In the genomic region with DNA sequence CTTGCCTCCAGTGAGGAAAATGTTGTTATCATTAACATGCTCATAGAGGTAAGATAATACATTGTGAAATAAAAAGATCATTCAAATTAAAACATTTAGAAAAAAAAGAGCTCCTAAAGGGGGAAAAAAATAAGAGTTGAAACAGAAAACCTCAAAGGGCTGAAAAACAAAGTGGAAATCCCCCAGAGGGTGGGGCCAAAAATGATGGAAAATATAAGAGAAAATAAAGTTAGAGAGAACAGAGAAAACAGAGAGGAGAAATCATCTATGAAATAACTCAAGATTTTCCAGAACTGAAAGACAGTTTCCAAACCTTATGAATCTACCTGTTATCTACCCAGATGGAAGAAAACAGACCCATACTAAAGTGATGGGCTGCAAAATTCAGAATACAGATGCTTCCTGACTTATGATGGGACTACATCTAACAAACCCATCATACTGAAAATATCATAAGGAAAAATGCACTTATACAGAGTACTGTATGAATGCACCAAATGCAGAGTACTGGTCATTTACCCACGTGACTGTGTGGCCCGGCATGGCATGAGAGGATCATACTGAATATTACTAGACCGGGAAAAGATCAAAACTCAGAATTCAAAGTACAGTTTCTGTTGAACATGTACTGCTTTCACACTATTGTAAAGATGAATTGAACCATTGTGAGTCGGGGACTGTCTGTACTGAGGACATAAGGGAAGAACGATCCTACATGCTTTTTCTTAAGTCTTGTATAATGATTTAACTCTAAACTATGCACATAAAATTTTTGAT, we compare ENCODE assay signal across 10 cellular contexts. TPM values are rescaled to one million over a fixed set of nuclear protein-coding genes. Genes with fewer than 3 reads are reported as not detected.
DNase-seq lines count a peak whose midpoint lies in the region; ATAC-seq and TF ChIP-seq lines count a peak whose summit lies in the region.
"Had no signal": no experiment of that assay in that cellular context is flagged by ENCODE, and none has a peak within 500 bp of the region (broad histone marks: within the 10 kb centered on the region; RNA-seq: fewer than 3 reads in every experiment).

No MANE protein-coding gene starts in this region.

- CTCF ChIA-PET in SK-N-SH (lab: Yijun Ruan, JAX) = no interaction called here

- peaks cover 65% of the 10 kb centered on the region for H3K79me2 ChIP-seq in SK-N-SH (ENCODE audit: insufficient read depth)

- no peak overlapping the region for H2AFZ ChIP-seq in SK-N-SH (ENCODE audit: low read depth)

- peaks cover 31% of the 10 kb centered on the region for H3K36me3 Mint-ChIP-seq in progenitor cell of endocrine pancreas (ENCODE audit: insufficient read depth)

- no peak for ATAC-seq in SK-N-SH treated with all-trans-retinoic acid at 6 μM for 48 hours
- ATAC-seq: pancreas had no signal

- POLR2A ChIA-PET in SK-N-SH (lab: Yijun Ruan, JAX) = no interaction called here

- TF ChIP-seq CTCF in SK-N-SH (IDR thresholded peaks at IDR 0.05) (no peak), progenitor cell of endocrine pancreas (IDR thresholded peaks at IDR 0.05; ENCODE audit: unreplicated experiment) (no peak)

- no peak overlapping the region for H3K27ac ChIP-seq in SK-N-SH (ENCODE audit: low read depth in 2 of 2, low read length in 1 of 2)
- no peak overlapping the region for H3K27ac ChIP-seq in SK-N-MC
- H3K27ac ChIP-seq: 22Rv1, pancreas had no signal

- H3K27me3 Mint-ChIP-seq in progenitor cell of endocrine pancreas = peaks cover 4% of the 10 kb centered on the region

- no peak for TF ChIP-seq EP300 in SK-N-SH (IDR thresholded peaks at IDR 0.05; ENCODE audit: borderline replicate concordance in 1 of 2, low read depth in 1 of 2, low read length in 1 of 2)

- WGBS in SK-N-SH (ENCODE audit: low lambda C conversion rate) = 83% methylated on average over 5 of the region's 5 CpGs

- H3K9me3 ChIP-seq in SK-N-SH (no peaks in the 10 kb centered on the region), SK-N-MC (ENCODE audit: low read depth, low read length) (no peaks in the 10 kb centered on the region), endocrine pancreas (ENCODE audit: control insufficient read depth, low read length) (no peaks in the 10 kb centered on the region)
- H3K9me3 ChIP-seq: pancreas had no signal

- peak overlapping the region in 1 of 2 experiments; percentile 25; a peak in 1 of 4 replicates for H3K4me3 ChIP-seq in SK-N-SH (ENCODE audit: low read depth in 2 of 2, low read length in 1 of 2)
- peak overlapping the region; percentile 71 for H3K4me3 ChIP-seq in SK-N-MC
- peak overlapping the region; percentile 41 for H3K4me3 ChIP-seq in endocrine pancreas (ENCODE audit: control insufficient read depth, insufficient read depth, low read length)

- H3K36me3 ChIP-seq in SK-N-SH (replicated peaks in 1 of 2; ENCODE audit: control insufficient read depth in 1 of 2, insufficient read depth in 2 of 2, low read length in 1 of 2) = peaks cover 33 to 39% of the 10 kb centered on the region in 2 experiments
- peaks cover 73% of the 10 kb centered on the region for H3K36me3 ChIP-seq in SK-N-MC (ENCODE audit: insufficient read depth, low read length)
- H3K36me3 ChIP-seq in endocrine pancreas (ENCODE audit: control insufficient read depth, insufficient read depth, low read length) = no peaks in the 10 kb centered on the region

- H3K4me1 Mint-ChIP-seq in progenitor cell of endocrine pancreas (ENCODE audit: low read depth) = peaks cover 54% of the 10 kb centered on the region

- H3K9me2 ChIP-seq in SK-N-SH = no peaks in the 10 kb centered on the region

- DNase-seq in SK-N-SH (no peak), SK-N-MC (ENCODE audit: low read depth, low spot score) (no peak), progenitor cell of endocrine pancreas (ENCODE audit: low spot score, unreplicated experiment) (no peak), NCI-H146 (lab: John Stamatoyannopoulos, UW) (no peak), HuH-7 (ENCODE audit: low spot score) (no peak), amniotic stem cell (lab: John Stamatoyannopoulos, UW) (no peak)
- DNase-seq: pancreas had no signal

- H3K4me2 ChIP-seq in SK-N-SH = peak overlapping the region; percentile 56; the same call in 1 of the 2 replicates

- peaks cover 4% of the 10 kb centered on the region for H3F3A ChIP-seq in SK-N-SH (replicated peaks; ENCODE audit: insufficient read depth)

- no peaks in the 10 kb centered on the region for H3K27me3 ChIP-seq in SK-N-SH (ENCODE audit: insufficient read depth)
- H3K27me3 ChIP-seq in endocrine pancreas (ENCODE audit: control insufficient read depth, insufficient read depth, low read length) = no peaks in the 10 kb centered on the region
- H3K27me3 ChIP-seq: pancreas had no signal

- H3K9ac ChIP-seq in SK-N-SH (no peak overlapping the region), SK-N-MC (ENCODE audit: insufficient read length) (peak overlapping the region; percentile 43), endocrine pancreas (ENCODE audit: control insufficient read depth, insufficient read depth, low read length) (no peak overlapping the region)

- H3K9me3 Mint-ChIP-seq in progenitor cell of endocrine pancreas (ENCODE audit: low read depth) = no peaks in the 10 kb centered on the region

- no peak for TF ChIP-seq RAD21 in SK-N-SH (IDR thresholded peaks at IDR 0.05; ENCODE audit: low read length)

- H3K4me1 ChIP-seq in SK-N-SH (ENCODE audit: control insufficient read depth in 1 of 2, insufficient read depth in 2 of 2, low read depth in 1 of 2, low read length in 1 of 2) (peaks cover 12 to 14% of the 10 kb centered on the region in 2 experiments; a peak in 3 of 4 replicates), endocrine pancreas (ENCODE audit: control insufficient read depth, insufficient read depth, low read length) (peaks cover 8% of the 10 kb centered on the region)

- peak overlapping the region; percentile 45 for H3K4me3 Mint-ChIP-seq in progenitor cell of endocrine pancreas (ENCODE audit: low read depth)

- peak overlapping the region; percentile 97 for H3K27ac Mint-ChIP-seq in progenitor cell of endocrine pancreas

- peaks cover 12% of the 10 kb centered on the region; the same call in 1 of the 2 replicates for H4K20me1 ChIP-seq in SK-N-SH (ENCODE audit: insufficient read depth)

TF ChIP-seq in SK-N-SH, 30 proteins besides CTCF, POLR2A, EP300 and RAD21 (continues in another document):
- no peak for TF ChIP-seq SIN3A (IDR thresholded peaks at IDR 0.05; ENCODE audit: borderline replicate concordance, low read depth, low read length)
- TF ChIP-seq, protein P1, sequence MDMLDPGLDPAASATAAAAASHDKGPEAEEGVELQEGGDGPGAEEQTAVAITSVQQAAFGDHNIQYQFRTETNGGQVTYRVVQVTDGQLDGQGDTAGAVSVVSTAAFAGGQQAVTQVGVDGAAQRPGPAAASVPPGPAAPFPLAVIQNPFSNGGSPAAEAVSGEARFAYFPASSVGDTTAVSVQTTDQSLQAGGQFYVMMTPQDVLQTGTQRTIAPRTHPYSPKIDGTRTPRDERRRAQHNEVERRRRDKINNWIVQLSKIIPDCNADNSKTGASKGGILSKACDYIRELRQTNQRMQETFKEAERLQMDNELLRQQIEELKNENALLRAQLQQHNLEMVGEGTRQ (IDR thresholded peaks at IDR 0.05; ENCODE audit: borderline replicate concordance, low read depth, low read length) = no peak

TF ChIP-seq in SK-N-SH treated with all-trans-retinoic acid at 6 μM for 48 hours, 23 proteins besides CTCF, POLR2A, EP300 and RAD21:
- no peak for TF ChIP-seq ARNTL (CRISPR knock-in tag; IDR thresholded peaks at IDR 0.05; ENCODE audit: borderline replicate concordance, low read depth)

RNA-seq across cellular contexts. Expression of gene ZBTB24, which starts 4.0 kb away (rescaled TPM):
- polyA plus RNA-seq in SK-N-SH (2012; rRNA removed) = 1.7 and 2.1 TPM in 2 replicates
- 1.7 and 2.0 TPM in 2 replicates for polyA plus RNA-seq in SK-N-SH (2012; cell fraction: cytosol; rRNA removed)
- 1.7 and 2.7 TPM in 2 replicates for polyA plus RNA-seq in SK-N-SH (2012; cell fraction: nucleus; rRNA removed)
- 10.8 and 11.4 TPM in 2 replicates for total RNA-seq in progenitor cell of endocrine pancreas

RNA-seq across cellular contexts. Expression of gene MICAL1, which starts 23.5 kb away (rescaled TPM):
- 45.6 and 56.3 TPM in 2 replicates for polyA plus RNA-seq in SK-N-SH (2012; rRNA removed)
- polyA plus RNA-seq in SK-N-SH (2012; cell fraction: cytosol; rRNA removed) = 11.8 and 17.2 TPM in 2 replicates
- polyA plus RNA-seq in SK-N-SH (2012; cell fraction: nucleus; rRNA removed) = 320 and 340 TPM in 2 replicates
- total RNA-seq in progenitor cell of endocrine pancreas = 101 and 102 TPM in 2 replicates

RNA-seq across cellular contexts. Expression of gene SMPD2, which starts 38.5 kb away (rescaled TPM):
- polyA plus RNA-seq in SK-N-SH (2012; rRNA removed) = 9.7 and 11.4 TPM in 2 replicates
- polyA plus RNA-seq in SK-N-SH (2012; cell fraction: cytosol; rRNA removed) = 4.7 and 6.8 TPM in 2 replicates
- 33.6 and 34.6 TPM in 2 replicates for polyA plus RNA-seq in SK-N-SH (2012; cell fraction: nucleus; rRNA removed)
- total RNA-seq in progenitor cell of endocrine pancreas = 13.6 and 17.5 TPM in 2 replicates

RNA-seq across cellular contexts. Expression of gene PPIL6, which starts 38.6 kb away (rescaled TPM):
- 1.1 and 1.9 TPM in 2 replicates for polyA plus RNA-seq in SK-N-SH (2012; rRNA removed)
- 1.8 and 3.6 TPM in 2 replicates for polyA plus RNA-seq in SK-N-SH (2012; cell fraction: cytosol; rRNA removed)
- 0.26 and 0.46 TPM in 2 replicates for polyA plus RNA-seq in SK-N-SH (2012; cell fraction: nucleus; rRNA removed)
- 7.0 and 7.9 TPM in 2 replicates for total RNA-seq in progenitor cell of endocrine pancreas
